In genomic region chr12:113373966-113374365, GRCh38 we compare ENCODE assay signal across 1 cellular context.
A peak's percentile ranks its signal among the peaks of the same experiment; 100 is the strongest.
TF ChIP-seq lines count a peak whose summit lies in the region.

No MANE protein-coding gene starts in this region.

TF ChIP-seq in K562, 482 proteins besides CTCF, POLR2A, EP300 and RAD21:
- TF ChIP-seq ZNF785 (CRISPR knock-in tag; IDR thresholded peaks at IDR 0.05) = no peak
- TF ChIP-seq STAT5A (IDR thresholded peaks at IDR 0.05; ENCODE audit: borderline replicate concordance, low read length) = no peak
- TF ChIP-seq, protein P1, sequence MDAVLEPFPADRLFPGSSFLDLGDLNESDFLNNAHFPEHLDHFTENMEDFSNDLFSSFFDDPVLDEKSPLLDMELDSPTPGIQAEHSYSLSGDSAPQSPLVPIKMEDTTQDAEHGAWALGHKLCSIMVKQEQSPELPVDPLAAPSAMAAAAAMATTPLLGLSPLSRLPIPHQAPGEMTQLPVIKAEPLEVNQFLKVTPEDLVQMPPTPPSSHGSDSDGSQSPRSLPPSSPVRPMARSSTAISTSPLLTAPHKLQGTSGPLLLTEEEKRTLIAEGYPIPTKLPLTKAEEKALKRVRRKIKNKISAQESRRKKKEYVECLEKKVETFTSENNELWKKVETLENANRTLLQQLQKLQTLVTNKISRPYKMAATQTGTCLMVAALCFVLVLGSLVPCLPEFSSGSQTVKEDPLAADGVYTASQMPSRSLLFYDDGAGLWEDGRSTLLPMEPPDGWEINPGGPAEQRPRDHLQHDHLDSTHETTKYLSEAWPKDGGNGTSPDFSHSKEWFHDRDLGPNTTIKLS (IDR thresholded peaks at IDR 0.05; ENCODE audit: borderline replicate concordance, low read depth) = no peak
- TF ChIP-seq ARID2 (IDR thresholded peaks at IDR 0.05) = no peak
- TF ChIP-seq ZNF124 (CRISPR knock-in tag; IDR thresholded peaks at IDR 0.05) = no peak
- TF ChIP-seq YBX1 (IDR thresholded peaks at IDR 0.05) = no peak
- TF ChIP-seq GABPA (tag; conservative IDR thresholded peaks at IDR 0.05; ENCODE audit: low read depth) = no peak
- TF ChIP-seq NFIC (IDR thresholded peaks at IDR 0.05) = peak; percentile 78
- TF ChIP-seq ZNF699 (CRISPR knock-in tag; IDR thresholded peaks at IDR 0.05; ENCODE audit: insufficient replicate concordance) = no peak
